28 cellular contexts compared by ENCODE assay signal in genomic region chr5:42852826-42853225, GRCh38. TPM values are rescaled to one million over a fixed set of nuclear protein-coding genes. Genes with fewer than 3 reads are reported as not detected.
"Had no signal": no experiment of that assay in that cellular context is flagged by ENCODE, and none has a peak within 500 bp of the region (broad histone marks: within the 10 kb centered on the region; RNA-seq: fewer than 3 reads in every experiment).

No MANE protein-coding gene starts in this region.

- DNase-seq: activated CD4-positive, alpha-beta memory T cell treated with anti-CD3 and anti-CD28 coated beads, Interleukin-2, amount 10 ng/mL, durations not matched to agents 7 days and 5 days; activated CD4-positive, alpha-beta T cell treated with anti-CD3 and anti-CD28 coated beads for 1 hour; activated CD4-positive, alpha-beta T cell treated with anti-CD3 and anti-CD28 coated beads for 4 hours; activated CD4-positive, alpha-beta T cell treated with anti-CD3 and anti-CD28 coated beads, Interleukin-2, amount 10 ng/mL, durations not matched to agents 7 days and 5 days; activated CD4-positive, alpha-beta T cell treated with anti-CD3 and anti-CD28 coated beads, Interleukin-2, amount 50 U/mL, for 4 hours; activated CD8-positive, alpha-beta memory T cell treated with anti-CD3 and anti-CD28 coated beads, Interleukin-2, amount 50 U/mL, for 48 hours; activated effector memory CD4-positive, alpha-beta T cell treated with Interleukin-2 at 50 U/mL for 16 hours; activated gamma-delta T cell treated with Interleukin-2 at 50 U/mL for 16 hours; activated naive CD4-positive, alpha-beta T cell treated with anti-CD3 and anti-CD28 coated beads, Interleukin-2, amount 50 U/mL, for 16 hours; activated naive CD4-positive, alpha-beta T cell treated with Interleukin-2 at 50 U/mL for 16 hours; activated T-cell treated with anti-CD3 and anti-CD28 coated beads, Interleukin-2, amount 50 U/mL, for 4 hours; amniotic stem cell; anterior cingulate cortex; brain microvascular endothelial cell; effector CD8-positive, alpha-beta T cell; endodermal cell; foreskin fibroblast; head of caudate nucleus; T-helper 2 cell had no signal

- H3K36me3 Mint-ChIP-seq: WTC11 had no signal

- ATAC-seq: activated T-cell treated with anti-CD3 and anti-CD28 coated beads, Interleukin-2, amount 50 U/mL, for 4 hours; activated T-helper 17 cell treated with anti-CD3 and anti-CD28 coated beads, Interleukin-2, amount 50 U/mL, for 72 hours; esophagus mucosa; WTC11 had no signal

- H3K4me1 Mint-ChIP-seq: activated CD4-positive, alpha-beta T cell treated with anti-CD3 and anti-CD28 coated beads, Interleukin-2, amount 10 ng/mL, durations not matched to agents 7 days and 5 days; activated T-helper 17 cell treated with anti-CD3 and anti-CD28 coated beads, Interleukin-2, amount 50 U/mL, for 72 hours had no signal

- H3K9me3 Mint-ChIP-seq: activated CD4-positive, alpha-beta memory T cell treated with anti-CD3 and anti-CD28 coated beads, Interleukin-2, amount 10 ng/mL, durations not matched to agents 7 days and 5 days; activated CD4-positive, alpha-beta T cell treated with anti-CD3 and anti-CD28 coated beads, Interleukin-2, amount 10 ng/mL, durations not matched to agents 7 days and 5 days; activated T-cell treated with anti-CD3 and anti-CD28 coated beads, Interleukin-2, amount 50 U/mL, for 4 hours; activated T-helper 17 cell treated with anti-CD3 and anti-CD28 coated beads, Interleukin-2, amount 50 U/mL, for 72 hours; endodermal cell; WTC11 had no signal

- H3K36me3 ChIP-seq: brain microvascular endothelial cell had no signal

- H3K27me3 ChIP-seq: brain microvascular endothelial cell had no signal

- H3K4me3 Mint-ChIP-seq: activated CD4-positive, alpha-beta memory T cell treated with anti-CD3 and anti-CD28 coated beads, Interleukin-2, amount 10 ng/mL, durations not matched to agents 7 days and 5 days; activated CD4-positive, alpha-beta T cell treated with anti-CD3 and anti-CD28 coated beads, Interleukin-2, amount 10 ng/mL, durations not matched to agents 7 days and 5 days; activated naive CD8-positive, alpha-beta T cell; activated T-cell treated with anti-CD3 and anti-CD28 coated beads, Interleukin-2, amount 50 U/mL, for 4 hours; activated T-helper 17 cell treated with anti-CD3 and anti-CD28 coated beads, Interleukin-2, amount 50 U/mL, for 72 hours; endodermal cell; WTC11 had no signal

- FAIRE-seq: astrocyte, bronchial epithelial cell, colon, frontal cortex had no signal

- H3K27ac Mint-ChIP-seq: activated CD4-positive, alpha-beta memory T cell treated with anti-CD3 and anti-CD28 coated beads, Interleukin-2, amount 10 ng/mL, durations not matched to agents 7 days and 5 days; activated CD4-positive, alpha-beta T cell treated with anti-CD3 and anti-CD28 coated beads, Interleukin-2, amount 10 ng/mL, durations not matched to agents 7 days and 5 days; activated naive CD8-positive, alpha-beta T cell; activated T-helper 17 cell treated with anti-CD3 and anti-CD28 coated beads, Interleukin-2, amount 50 U/mL, for 72 hours; endodermal cell; WTC11 had no signal

- H3K27ac ChIP-seq: brain microvascular endothelial cell had no signal

RNA-seq across cellular contexts. Expression of gene SELENOP, which starts 41.1 kb away (rescaled TPM):
- total RNA-seq: activated CD4-positive, alpha-beta T cell treated with anti-CD3 and anti-CD28 coated beads, Interleukin-2, amount 10 ng/mL, durations not matched to agents 7 days and 5 days; activated T-helper 17 cell treated with anti-CD3 and anti-CD28 coated beads, Interleukin-2, amount 50 U/mL, for 72 hours; T-helper 1 cell treated with Interleukin-12 subunit alpha and Interleukin-12 subunit beta and Interleukin-4 antibody, amounts not matched to agents 30 ng/mL and 1 ng/mL, for 36 hours had no signal
